Comparison of ENCODE assay signal across 11 cellular contexts in genomic region chr12:48678561-48679185, GRCh38. TPM values are rescaled to one million over a fixed set of nuclear protein-coding genes. Genes with fewer than 3 reads are reported as not detected.
DNase-seq lines count a peak whose midpoint lies in the region; ATAC-seq, FAIRE-seq and TF ChIP-seq lines count a peak whose summit lies in the region.
"Had no signal": no experiment of that assay in that cellular context is flagged by ENCODE, and none has a peak within 500 bp of the region (broad histone marks: within the 10 kb centered on the region; RNA-seq: fewer than 3 reads in every experiment).

No MANE protein-coding gene starts in this region.

- no peak overlapping the region for H2AFZ ChIP-seq in OCI-LY7 (ENCODE audit: low read length)
- no peak overlapping the region for H2AFZ ChIP-seq in endothelial cell of umbilical vein (ENCODE audit: low read depth, low read length)

- dilution Hi-C loops in endothelial cell of umbilical vein (cut with MboI; ENCODE audit: extremely low pct_ligation_motif_present, low sequenced_read_pairs) = no loop called here

- no peaks in the 10 kb centered on the region for H3K27me3 ChIP-seq in endothelial cell of umbilical vein (ENCODE audit: control insufficient read depth in 2 of 2, insufficient read depth in 2 of 2, low read length in 2 of 2)
- no peaks in the 10 kb centered on the region for H3K27me3 ChIP-seq in gastrocnemius medialis
- no peaks in the 10 kb centered on the region for H3K27me3 ChIP-seq in right atrium auricular region

- intact Hi-C loops in OCI-LY7 (cut with micrococcal nuclease; ENCODE audit: unreplicated experiment) = no loop called here
- intact Hi-C loops in endothelial cell of umbilical vein (cut with micrococcal nuclease) = no loop called here
- intact Hi-C loops in gastrocnemius medialis (cut with DNase I; ENCODE audit: low total_unique reads) = no loop called here

- TF ChIP-seq POLR2A in endothelial cell of umbilical vein (IDR thresholded peaks at IDR 0.05; ENCODE audit: low read depth, low read length) = no peak
- no peak for TF ChIP-seq POLR2A in gastrocnemius medialis (IDR thresholded peaks at IDR 0.05)

- no TSS peak for BruUV-seq in OCI-LY7 (replicated peaks; lab: Mats Ljungman, UMichigan)
- BruUV-seq in endothelial cell of umbilical vein (replicated peaks; lab: Mats Ljungman, UMichigan) = no TSS peak

- H3K9me3 Mint-ChIP-seq in T-helper 2 cell treated with Interferon-gamma antibody and Interleukin-4, amounts not matched to agents 5 μg/mL and 100 μg/mL, for 36 hours = no peaks in the 10 kb centered on the region

- H3K4me1 Mint-ChIP-seq in T-helper 2 cell treated with Interferon-gamma antibody and Interleukin-4, amounts not matched to agents 5 μg/mL and 100 μg/mL, for 36 hours (ENCODE audit: low read depth) = peaks cover 38% of the 10 kb centered on the region

- no peaks in the 10 kb centered on the region for H3K9me3 ChIP-seq in OCI-LY7 (ENCODE audit: low read length)
- no peaks in the 10 kb centered on the region for H3K9me3 ChIP-seq in endothelial cell of umbilical vein (replicated peaks; ENCODE audit: control insufficient read depth, insufficient read depth, low read length)
- no peaks in the 10 kb centered on the region for H3K9me3 ChIP-seq in gastrocnemius medialis
- no peaks in the 10 kb centered on the region for H3K9me3 ChIP-seq in right atrium auricular region

- FAIRE-seq in endothelial cell of umbilical vein (lab: Jason Lieb, UNC) = no peak
- FAIRE-seq: bronchial epithelial cell had no signal

- peak overlapping the region; percentile 87 for H3K4me3 ChIP-seq in OCI-LY7 (ENCODE audit: low read depth, low read length, poor library complexity, severe bottlenecking)
- peak overlapping the region in 1 of 3 experiments; percentile 34 for H3K4me3 ChIP-seq in endothelial cell of umbilical vein (replicated peaks in 1 of 3; ENCODE audit: insufficient read depth in 1 of 3, low read depth in 1 of 3, low read length in 3 of 3)
- H3K4me3 ChIP-seq in gastrocnemius medialis = peak overlapping the region in 3 of 4 donors; percentile 6 to 99 (median 90)
- no peak overlapping the region for H3K4me3 ChIP-seq in right atrium auricular region

- H3K4me1 ChIP-seq in OCI-LY7 (ENCODE audit: insufficient read depth, low read length, poor library complexity, severe bottlenecking) (peaks cover 43% of the 10 kb centered on the region), endothelial cell of umbilical vein (ENCODE audit: control insufficient read depth, extremely low read depth, insufficient read depth, low read length) (peaks cover 30% of the 10 kb centered on the region), gastrocnemius medialis (peaks cover 67 to 74% of the 10 kb centered on the region in 2 donors), right atrium auricular region (peaks cover 0 to 53% of the 10 kb centered on the region in 2 donors)

- CTCF ChIA-PET in OCI-LY7 (lab: Charles Lee; ENCODE audit: unreplicated experiment) (no interaction called here), endothelial cell of umbilical vein (lab: Charles Lee) (interaction anchor here (0.7 kb wide), 1 partner anchor 122 kb away, joined by 3 read pairs; no protein-coding TSS in a partner anchor)

- H3K27ac Mint-ChIP-seq in T-helper 2 cell treated with Interferon-gamma antibody and Interleukin-4, amounts not matched to agents 5 μg/mL and 100 μg/mL, for 36 hours = peak overlapping the region; percentile 85

- H3K36me3 Mint-ChIP-seq in T-helper 2 cell treated with Interferon-gamma antibody and Interleukin-4, amounts not matched to agents 5 μg/mL and 100 μg/mL, for 36 hours (ENCODE audit: low read depth) = peaks cover 46% of the 10 kb centered on the region

- no peak for ATAC-seq in gastrocnemius medialis

- peak overlapping the region; percentile 69 for H3K4me2 ChIP-seq in OCI-LY7 (ENCODE audit: low read length)
- H3K4me2 ChIP-seq in endothelial cell of umbilical vein (ENCODE audit: insufficient read depth, low read length) = peak overlapping the region; percentile 99

- H3K9me1 ChIP-seq in endothelial cell of umbilical vein (replicated peaks; ENCODE audit: control insufficient read depth, extremely low read depth, insufficient read depth, low read length) = no peaks in the 10 kb centered on the region

- in situ Hi-C loops in gastrocnemius medialis (cut with MboI; ENCODE audit: low sequenced_read_pairs in 4 of 4) = no loop called here

- H3K9me2 ChIP-seq in OCI-LY7 (ENCODE audit: insufficient read depth, low read length) = no peaks in the 10 kb centered on the region

- H3K79me2 ChIP-seq in OCI-LY7 (ENCODE audit: insufficient read depth, low read depth, low read length) (peaks cover 83% of the 10 kb centered on the region), endothelial cell of umbilical vein (ENCODE audit: control insufficient read depth, insufficient read depth, low read length) (peaks cover 71% of the 10 kb centered on the region)

- TF ChIP-seq CTCF in OCI-LY7 (conservative IDR thresholded peaks at IDR 0.05; ENCODE audit: low read length) (no peak), endothelial cell of umbilical vein (IDR thresholded peaks at IDR 0.05; ENCODE audit: extremely low read depth in 1 of 2, insufficient read depth in 1 of 2, low read depth in 1 of 2, low read length in 2 of 2) (no peak), gastrocnemius medialis (IDR thresholded peaks at IDR 0.05 in 4 of 5, conservative IDR thresholded peaks at IDR 0.05 in 1 of 5) (no peak), right atrium auricular region (IDR thresholded peaks at IDR 0.05) (no peak)

- POLR2A ChIA-PET in OCI-LY7 (lab: Charles Lee) = interaction anchor here (0.7 to 1.7 kb wide), 3 partner anchors 12 to 908 kb away, joined by 3 to 6 read pairs (median 4); no protein-coding TSS in a partner anchor
- POLR2A ChIA-PET in endothelial cell of umbilical vein (lab: Charles Lee) = no interaction called here

- H3K4me3 Mint-ChIP-seq in T-helper 2 cell treated with Interferon-gamma antibody and Interleukin-4, amounts not matched to agents 5 μg/mL and 100 μg/mL, for 36 hours = peak overlapping the region; percentile 87

- H4K20me1 ChIP-seq in OCI-LY7 (ENCODE audit: insufficient read depth, low read length) (peaks cover 31% of the 10 kb centered on the region), endothelial cell of umbilical vein (replicated peaks; ENCODE audit: control insufficient read depth, extremely low read depth, insufficient read depth, low read length) (peaks cover 4% of the 10 kb centered on the region)

- no peak for DNase-seq in T-helper 2 cell treated with Interferon-gamma antibody and Interleukin-4, amounts not matched to agents 5 μg/mL and 100 μg/mL, for 36 hours (ENCODE audit: low spot score)
- no peak for DNase-seq in T-helper 2 cell
- DNase-seq in OCI-LY7 (ENCODE audit: low spot score) = no peak
- no peak for DNase-seq in endothelial cell of umbilical vein (ENCODE audit: low read depth, low spot score)
- no peak for DNase-seq in gastrocnemius medialis
- DNase-seq in NCI-H146 treated with DMSO at 0.1 percent for 48 hours (lab: John Stamatoyannopoulos, UW; ENCODE audit: unreplicated experiment) = no peak
- DNase-seq in caudate nucleus (lab: John Stamatoyannopoulos, UW) = no peak
- DNase-seq in right atrium auricular region (ENCODE audit: low spot score) = no peak
- DNase-seq: ACHN, NCI-H510A treated with DMSO at 0.1 percent for 48 hours had no signal

- H3K9ac ChIP-seq in endothelial cell of umbilical vein (replicated peaks; ENCODE audit: extremely low read depth, insufficient read depth, low read length) = no peak overlapping the region

- H3K27ac ChIP-seq in OCI-LY7 (ENCODE audit: low read depth, low read length, poor library complexity, severe bottlenecking) (no peak overlapping the region), endothelial cell of umbilical vein (ENCODE audit: insufficient read depth, low read depth, low read length) (no peak overlapping the region), gastrocnemius medialis (peak overlapping the region; percentile 88 to 99 (median 96)), caudate nucleus (ENCODE audit: low read depth, low read length) (no peak overlapping the region), right atrium auricular region (no peak overlapping the region)

- H3K36me3 ChIP-seq in OCI-LY7 (ENCODE audit: insufficient read depth, low read length) (peaks cover 71% of the 10 kb centered on the region), endothelial cell of umbilical vein (ENCODE audit: control insufficient read depth in 2 of 2, extremely low read depth in 1 of 2, insufficient read depth in 2 of 2, low read length in 2 of 2) (peaks cover 6 to 12% of the 10 kb centered on the region in 2 experiments), gastrocnemius medialis (peaks cover 0 to 38% of the 10 kb centered on the region in 2 donors), right atrium auricular region (peaks cover 59% of the 10 kb centered on the region)

- H3K27me3 Mint-ChIP-seq in T-helper 2 cell treated with Interferon-gamma antibody and Interleukin-4, amounts not matched to agents 5 μg/mL and 100 μg/mL, for 36 hours (ENCODE audit: low read depth) = no peaks in the 10 kb centered on the region

RNA-seq across cellular contexts. Expression of gene KANSL2, which starts 3.4 kb away (rescaled TPM):
- total RNA-seq in OCI-LY7 (2014; rRNA removed; shearing (Covaris generic)) = 47.1 and 58.5 TPM in 2 replicates
- 52.5 and 52.7 TPM in 2 replicates for total RNA-seq in OCI-LY7 (2022)
- 35.8 and 40.6 TPM in 2 replicates for total RNA-seq in endothelial cell of umbilical vein
- 27.3 and 30.5 TPM in 2 replicates for polyA plus RNA-seq in endothelial cell of umbilical vein
- polyA plus RNA-seq in endothelial cell of umbilical vein (2011; cell fraction: cytosol; rRNA removed) = 28.8 and 31.9 TPM in 2 replicates
- polyA plus RNA-seq in endothelial cell of umbilical vein (2011; cell fraction: nucleus; rRNA removed) = 81.0 and 88.2 TPM in 2 replicates
- polyA plus RNA-seq in endothelial cell of umbilical vein (2012) = 23.3 and 27.2 TPM in 2 replicates
- 68.6 and 76.2 TPM in 2 replicates for polyA minus RNA-seq in endothelial cell of umbilical vein
- polyA minus RNA-seq in endothelial cell of umbilical vein (2011; cell fraction: cytosol; rRNA and poly(A)+ RNA removed) = 42.7 TPM
- 66.0 and 80.0 TPM in 2 replicates for polyA minus RNA-seq in endothelial cell of umbilical vein (2011; cell fraction: nucleus; rRNA and poly(A)+ RNA removed)
- 100 to 1,000 TPM in 1 of 4 donors, 10 to 100 TPM in 3; 69.0 to 107 (median 76.4) TPM for total RNA-seq in gastrocnemius medialis
- 10 to 100 TPM; 17.4 to 38.4 TPM for total RNA-seq in right atrium auricular region

RNA-seq across cellular contexts. Expression of gene CCNT1, which starts 37.8 kb away (rescaled TPM):
- total RNA-seq in OCI-LY7 (2014; rRNA removed; shearing (Covaris generic)) = 23.6 and 30.9 TPM in 2 replicates
- total RNA-seq in OCI-LY7 (2022) (57.7 and 59.1 TPM in 2 replicates), endothelial cell of umbilical vein (33.0 and 35.1 TPM in 2 replicates), gastrocnemius medialis (10 to 100 TPM; 18.0 to 21.4 (median 19.6) TPM), right atrium auricular region (10 to 100 TPM; 12.5 to 16.2 TPM)
- polyA plus RNA-seq in endothelial cell of umbilical vein = 9.7 and 10.6 TPM in 2 replicates
- polyA plus RNA-seq in endothelial cell of umbilical vein (2011; cell fraction: cytosol; rRNA removed) = 5.9 and 6.5 TPM in 2 replicates
- 34.6 and 40.6 TPM in 2 replicates for polyA plus RNA-seq in endothelial cell of umbilical vein (2011; cell fraction: nucleus; rRNA removed)
- 17.0 and 18.6 TPM in 2 replicates for polyA plus RNA-seq in endothelial cell of umbilical vein (2012)
- 47.9 and 72.3 TPM in 2 replicates for polyA minus RNA-seq in endothelial cell of umbilical vein
- 40.2 TPM for polyA minus RNA-seq in endothelial cell of umbilical vein (2011; cell fraction: cytosol; rRNA and poly(A)+ RNA removed)
- polyA minus RNA-seq in endothelial cell of umbilical vein (2011; cell fraction: nucleus; rRNA and poly(A)+ RNA removed) = 39.4 and 55.5 TPM in 2 replicates

Comparison
In these comparisons a context has a peak if more than half of its experiments do, and no peak if none do; other contexts are left out.
1. H3K27ac ChIP-seq: peak in gastrocnemius medialis (4 of 4); none in OCI-LY7 (single experiment), endothelial cell of umbilical vein (single experiment), caudate nucleus (single experiment) and right atrium auricular region (0 of 2).
2. H3K4me3 ChIP-seq: peak in OCI-LY7 (single experiment) and gastrocnemius medialis (3 of 4); none in right atrium auricular region (0 of 2).